In genomic region chr16:85641776-85642176, GRCh38 we compare ENCODE assay signal across 13 cellular contexts. TPM values are rescaled to one million over a fixed set of nuclear protein-coding genes. Genes with fewer than 3 reads are reported as not detected.
A peak's percentile ranks its signal among the peaks of the same experiment; 100 is the strongest.
DNase-seq lines count a peak whose midpoint lies in the region; ATAC-seq and TF ChIP-seq lines count a peak whose summit lies in the region.
"Had no signal": no experiment of that assay in that cellular context is flagged by ENCODE, and none has a peak within 500 bp of the region (broad histone marks: within the 10 kb centered on the region; RNA-seq: fewer than 3 reads in every experiment).

No MANE protein-coding gene starts in this region.

- no peak overlapping the region for H3K18ac ChIP-seq in trophoblast cell (ENCODE audit: low read length)

- H3K27ac Mint-ChIP-seq in glutamatergic neuron (ENCODE audit: unreplicated experiment) = peak overlapping the region; percentile 38
- H3K27ac Mint-ChIP-seq in natural killer cell = peak overlapping the region in 1 of 2 donors; percentile 87
- H3K27ac Mint-ChIP-seq: activated naive CD8-positive, alpha-beta T cell; stimulated activated naive CD8-positive, alpha-beta T cell treated with anti-CD3 and anti-CD28 coated beads, Interleukin-15, Interleukin-2, amounts not matched to agents 100 ng/mL and 50 ng/mL, for 24 hours; T-helper 2 cell treated with Interferon-gamma antibody and Interleukin-4, amounts not matched to agents 5 μg/mL and 100 μg/mL, for 36 hours had no signal

- peaks cover 28% of the 10 kb centered on the region for H3K4me1 Mint-ChIP-seq in glutamatergic neuron (ENCODE audit: low read depth, unreplicated experiment)
- peaks cover 35 to 62% of the 10 kb centered on the region in 2 donors for H3K4me1 Mint-ChIP-seq in natural killer cell

- H3K27me3 Mint-ChIP-seq in glutamatergic neuron (ENCODE audit: unreplicated experiment) (peaks cover 31% of the 10 kb centered on the region), natural killer cell (ENCODE audit: low read depth in 2 of 2) (no peaks in the 10 kb centered on the region)
- H3K27me3 Mint-ChIP-seq: activated naive CD8-positive, alpha-beta T cell; naive thymus-derived CD8-positive, alpha-beta T cell; stimulated activated naive CD8-positive, alpha-beta T cell treated with anti-CD3 and anti-CD28 coated beads, Interleukin-15, Interleukin-2, amounts not matched to agents 100 ng/mL and 50 ng/mL, for 24 hours had no signal

- intact Hi-C loops in natural killer cell (cut with micrococcal nuclease) = no loop called here

- no peak overlapping the region for H2BK12ac ChIP-seq in trophoblast cell (ENCODE audit: low read length)

- peaks cover 31% of the 10 kb centered on the region for H3K9me3 Mint-ChIP-seq in glutamatergic neuron (ENCODE audit: unreplicated experiment)
- H3K9me3 Mint-ChIP-seq in natural killer cell = no peaks in the 10 kb centered on the region
- H3K9me3 Mint-ChIP-seq: naive thymus-derived CD8-positive, alpha-beta T cell; stimulated activated naive CD8-positive, alpha-beta T cell treated with anti-CD3 and anti-CD28 coated beads, Interleukin-15, Interleukin-2, amounts not matched to agents 100 ng/mL and 50 ng/mL, for 24 hours; T-helper 2 cell treated with Interferon-gamma antibody and Interleukin-4, amounts not matched to agents 5 μg/mL and 100 μg/mL, for 36 hours had no signal

- no peaks in the 10 kb centered on the region for H3K9me3 ChIP-seq in BLaER1
- no peaks in the 10 kb centered on the region for H3K9me3 ChIP-seq in trophoblast cell (ENCODE audit: insufficient read depth, low read depth, low read length)

- H4K20me1 ChIP-seq in BLaER1 = peaks cover 100% of the 10 kb centered on the region

- H2AFZ ChIP-seq in trophoblast cell (ENCODE audit: insufficient read depth, low read length, poor library complexity) = no peak overlapping the region

- H4K91ac ChIP-seq in trophoblast cell (ENCODE audit: low read depth, low read length) = no peak overlapping the region

- TF ChIP-seq CTCF in glutamatergic neuron (IDR thresholded peaks at IDR 0.05; ENCODE audit: partially characterized antibody, unreplicated experiment) (no peak), natural killer cell (IDR thresholded peaks at IDR 0.05) (no peak)

- peaks cover 9% of the 10 kb centered on the region for H3K79me1 ChIP-seq in trophoblast cell (ENCODE audit: low read length)

- H3K36me3 ChIP-seq in BLaER1 = peaks cover 89% of the 10 kb centered on the region
- peaks cover 7 to 24% of the 10 kb centered on the region in 2 experiments for H3K36me3 ChIP-seq in trophoblast cell (ENCODE audit: control insufficient read depth in 1 of 2, insufficient read depth in 2 of 2, low read length in 2 of 2)

- WGBS in trophoblast cell (ENCODE audit: extremely low coverage, insufficient coverage, insufficient read length) = no CpG with 5 or more reads among the region's 12 CpGs

- peaks cover 10% of the 10 kb centered on the region for H3K79me2 ChIP-seq in trophoblast cell (ENCODE audit: control insufficient read depth, insufficient read depth, low read length, poor library complexity)

- ATAC-seq in natural killer cell (no peak), HG02885 (IDR thresholded peaks at IDR 0.05; ENCODE audit: poor library complexity, unreplicated experiment) (no peak), HG02981 (IDR thresholded peaks at IDR 0.05; ENCODE audit: unreplicated experiment) (no peak), HG02938 (IDR thresholded peaks at IDR 0.05; ENCODE audit: unreplicated experiment) (no peak)
- ATAC-seq: HCT116; naive thymus-derived CD8-positive, alpha-beta T cell had no signal

- H3K4ac ChIP-seq in trophoblast cell (ENCODE audit: low read depth, low read length) = peak overlapping the region; percentile 20

- no peak overlapping the region for H3K27ac ChIP-seq in BLaER1
- H3K27ac ChIP-seq in trophoblast cell (ENCODE audit: low read depth, low read length) = no peak overlapping the region

- H3K27me3 ChIP-seq in BLaER1 (no peaks in the 10 kb centered on the region), trophoblast cell (ENCODE audit: insufficient read depth, low read length) (no peaks in the 10 kb centered on the region)

- no peak overlapping the region for H2BK5ac ChIP-seq in trophoblast cell (ENCODE audit: low read depth, low read length, poor library complexity)

- H3K23ac ChIP-seq in trophoblast cell (ENCODE audit: low read length) = no peak overlapping the region

- H3K14ac ChIP-seq in trophoblast cell (ENCODE audit: low read length) = no peak overlapping the region

- H3K4me1 ChIP-seq in BLaER1 = peaks cover 98% of the 10 kb centered on the region
- peaks cover 21 to 22% of the 10 kb centered on the region in 2 experiments for H3K4me1 ChIP-seq in trophoblast cell (ENCODE audit: control insufficient read depth in 1 of 2, insufficient read depth in 2 of 2, low read length in 2 of 2)

- H3K9ac ChIP-seq in BLaER1 (no peak overlapping the region), trophoblast cell (ENCODE audit: low read length) (no peak overlapping the region)

- H3K36me3 Mint-ChIP-seq in glutamatergic neuron (ENCODE audit: unreplicated experiment) (no peaks in the 10 kb centered on the region), natural killer cell (no peaks in the 10 kb centered on the region)
- H3K36me3 Mint-ChIP-seq: activated naive CD8-positive, alpha-beta T cell had no signal

- H2AK5ac ChIP-seq in trophoblast cell (ENCODE audit: low read length) = no peak overlapping the region

- H2BK120ac ChIP-seq in trophoblast cell (ENCODE audit: insufficient read depth, low read length, poor library complexity) = no peak overlapping the region

- peak; percentile 47 for DNase-seq in NCI-H524 treated with DMSO at 0.1 percent for 48 hours (lab: John Stamatoyannopoulos, UW)
- DNase-seq in glutamatergic neuron = no peak
- DNase-seq in trophoblast cell = no peak
- DNase-seq in natural killer cell = no peak
- DNase-seq: naive thymus-derived CD8-positive, alpha-beta T cell had no signal

- H3K4me2 ChIP-seq in BLaER1 (peak overlapping the region; percentile 94; the same call in 1 of the 2 replicates), trophoblast cell (ENCODE audit: low read length) (no peak overlapping the region)

- no peak overlapping the region for H4K8ac ChIP-seq in trophoblast cell (ENCODE audit: low read depth, low read length)

- H3K4me3 Mint-ChIP-seq in glutamatergic neuron (ENCODE audit: unreplicated experiment) = no peak overlapping the region
- no peak overlapping the region for H3K4me3 Mint-ChIP-seq in natural killer cell
- H3K4me3 Mint-ChIP-seq: activated naive CD8-positive, alpha-beta T cell; naive thymus-derived CD8-positive, alpha-beta T cell; stimulated activated naive CD8-positive, alpha-beta T cell treated with anti-CD3 and anti-CD28 coated beads, Interleukin-15, Interleukin-2, amounts not matched to agents 100 ng/mL and 50 ng/mL, for 24 hours; T-helper 2 cell treated with Interferon-gamma antibody and Interleukin-4, amounts not matched to agents 5 μg/mL and 100 μg/mL, for 36 hours had no signal

- no peak overlapping the region for H4K12ac ChIP-seq in trophoblast cell (ENCODE audit: low read depth, low read length)

- no peak overlapping the region for H3K4me3 ChIP-seq in BLaER1
- H3K4me3 ChIP-seq in trophoblast cell (ENCODE audit: low read depth, low read length) = no peak overlapping the region

RNA-seq across cellular contexts. Expression of gene GSE1, which starts 28.7 kb away (rescaled TPM):
- 473 TPM for total RNA-seq in glutamatergic neuron (ENCODE audit: unreplicated experiment)
- polyA plus RNA-seq in trophoblast cell (2013) = 175 and 188 TPM in 2 replicates
- total RNA-seq in natural killer cell = 100 to 1,000 TPM; 232 to 277 (median 233) TPM

RNA-seq across cellular contexts. Expression of gene GINS2, which starts 47.0 kb away (rescaled TPM):
- total RNA-seq in glutamatergic neuron (ENCODE audit: unreplicated experiment) (7.1 TPM), natural killer cell (1 to 10 TPM in 1 of 3 donors, under 1 TPM in 2; 0.73 to 2.6 (median 0.89) TPM)
- 11.3 and 12.4 TPM in 2 replicates for polyA plus RNA-seq in trophoblast cell (2013)
